In the genomic region with DNA sequence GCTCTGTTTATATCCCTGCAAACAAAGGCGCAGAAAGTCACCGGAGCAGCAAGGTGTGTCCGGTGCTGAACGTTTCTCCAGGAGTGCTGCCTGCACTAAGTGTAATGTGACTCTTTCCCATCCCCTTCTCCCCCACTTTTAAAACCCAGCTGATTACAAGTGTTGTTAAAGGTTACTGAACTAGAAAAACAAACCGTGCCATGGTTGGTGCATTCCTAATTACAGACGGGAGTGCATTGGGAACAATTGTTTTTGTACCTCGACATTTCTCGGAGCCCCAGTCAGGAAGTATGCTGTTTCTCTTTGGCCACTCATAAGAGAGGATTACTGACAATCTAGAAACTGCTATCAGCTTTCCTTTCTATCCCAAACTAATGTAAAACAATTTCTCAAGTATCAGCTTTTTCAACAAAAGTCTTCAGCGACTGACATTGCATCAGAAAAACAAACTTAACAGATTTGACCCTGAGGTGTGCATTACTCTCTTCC, we compare ENCODE assay signal across 16 cellular contexts.
DNase-seq lines count a peak whose midpoint lies in the region; ATAC-seq, FAIRE-seq and TF ChIP-seq lines count a peak whose summit lies in the region.
"Had no signal": no experiment of that assay in that cellular context is flagged by ENCODE, and none has a peak within 500 bp of the region (broad histone marks: within the 10 kb centered on the region; RNA-seq: fewer than 3 reads in every experiment).

No MANE protein-coding gene starts in this region.

- peaks cover 22% of the 10 kb centered on the region for H3K4me1 Mint-ChIP-seq in WTC11
- H3K4me1 Mint-ChIP-seq: activated CD4-positive, alpha-beta T cell treated with anti-CD3 and anti-CD28 coated beads for 36 hours had no signal

- H3K4me3 Mint-ChIP-seq in WTC11: no peak overlapping the region; the same call in 1 of the 2 replicates
- H3K4me3 Mint-ChIP-seq: activated CD4-positive, alpha-beta T cell treated with anti-CD3 and anti-CD28 coated beads for 36 hours; activated T-cell treated with anti-CD3 and anti-CD28 coated beads, Interleukin-2, amount 50 U/mL, for 72 hours; T-helper 1 cell treated with Interleukin-12 subunit alpha and Interleukin-12 subunit beta and Interleukin-4 antibody, amounts not matched to agents 30 μg/mL and 1 μg/mL, for 36 hours had no signal

- CTCF ChIA-PET in A549 (lab: Yijun Ruan, JAX) (no interaction called here), WTC11 (lab: Charles Lee) (no interaction called here)

- TF ChIP-seq POLR2A in A549 (IDR thresholded peaks at IDR 0.05; ENCODE audit: low read length) (no peak), right lobe of liver (IDR thresholded peaks at IDR 0.05) (no peak)

- no peak for TF ChIP-seq EP300 in A549 (IDR thresholded peaks at IDR 0.05)

- no peak for TF ChIP-seq RAD21 in A549 (conservative IDR thresholded peaks at IDR 0.05 in 1 of 2, IDR thresholded peaks at IDR 0.05 in 1 of 2)

- no peaks in the 10 kb centered on the region for H3K36me3 ChIP-seq in right lobe of liver
- H3K36me3 ChIP-seq: Peyer's patch had no signal

- H3K4me2 ChIP-seq in A549: peak overlapping the region; percentile 69

- H3K4me1 ChIP-seq in A549 (peaks cover 10% of the 10 kb centered on the region; the same call in 1 of the 3 replicates), right lobe of liver (peaks cover 0 to 15% (median 2%) of the 10 kb centered on the region in 4 donors)
- H3K4me1 ChIP-seq: Peyer's patch had no signal

- peak overlapping the region; percentile 75; the same call in 1 of the 2 replicates for H3K27ac Mint-ChIP-seq in WTC11
- H3K27ac Mint-ChIP-seq: activated CD4-positive, alpha-beta T cell treated with anti-CD3 and anti-CD28 coated beads for 36 hours; activated T-cell treated with anti-CD3 and anti-CD28 coated beads, Interleukin-2, amount 50 U/mL, for 72 hours; T-helper 1 cell treated with Interleukin-12 subunit alpha and Interleukin-12 subunit beta and Interleukin-4 antibody, amounts not matched to agents 30 μg/mL and 1 μg/mL, for 36 hours had no signal

- no peak for FAIRE-seq in A549 (lab: Jason Lieb, UNC)

- H3K27me3 Mint-ChIP-seq in WTC11 (ENCODE audit: low read depth): no peaks in the 10 kb centered on the region
- H3K27me3 Mint-ChIP-seq: activated CD4-positive, alpha-beta T cell treated with anti-CD3 and anti-CD28 coated beads for 36 hours had no signal

- POLR2A ChIA-PET in A549 (lab: Yijun Ruan, JAX) (no interaction called here), WTC11 (lab: Charles Lee) (interaction anchor here (0.6 kb wide), 1 partner anchor 171 kb away, joined by 11 read pairs; no protein-coding TSS in a partner anchor)

- H3K4me3 ChIP-seq in A549 (peak overlapping the region; percentile 21; the same call in 2 of the 3 replicates), right lobe of liver (peak overlapping the region; percentile 12 to 25 (median 18))
- H3K4me3 ChIP-seq: Peyer's patch had no signal

- H3K27ac ChIP-seq in A549: peak overlapping the region; percentile 11 to 28; a peak in 2 of 6 replicates
- no peak overlapping the region for H3K27ac ChIP-seq in right lobe of liver
- H3K27ac ChIP-seq: Peyer's patch had no signal

- no peaks in the 10 kb centered on the region for H3K27me3 ChIP-seq in right lobe of liver
- H3K27me3 ChIP-seq: Peyer's patch had no signal

- intact Hi-C loops in right lobe of liver (cut with DNase I): no loop called here

- DNase-seq in A549 (ENCODE audit: low read depth in 1 of 2, low spot score in 1 of 2) (no peak), NCI-H1105 treated with DMSO at 0.1 percent for 48 hours (lab: John Stamatoyannopoulos, UW) (peak; percentile 84), WTC11 (ENCODE audit: low spot score) (no peak), right lobe of liver (no peak)
- DNase-seq in activated CD4-positive, alpha-beta T cell treated with anti-CD3 and anti-CD28 coated beads for 1 hour: no peak
- no peak for DNase-seq in activated CD4-positive, alpha-beta T cell treated with anti-CD3 and anti-CD28 coated beads for 4 hours
- DNase-seq: activated CD4-positive, alpha-beta T cell treated with anti-CD3 and anti-CD28 coated beads for 36 hours; activated T-cell treated with anti-CD3 and anti-CD28 coated beads, Interleukin-2, amount 50 U/mL, for 72 hours; hypothalamus; NCI-H446 treated with DMSO at 0.1 percent for 48 hours; nucleus accumbens; Peyer's patch; stimulated activated CD4-positive, alpha-beta T cell treated with anti-CD3 and anti-CD28 coated beads, Interleukin-12 subunit alpha, Interleukin-12 subunit beta, amount 100 ng/mL, for 4 hours had no signal

- ATAC-seq in A549 (no peak), WTC11 (peak; percentile 41), right lobe of liver (peak; percentile 61 to 74 (median 72)), esophagus mucosa (no peak), GM21786 (IDR thresholded peaks at IDR 0.05; ENCODE audit: unreplicated experiment) (no peak)
- ATAC-seq: activated CD4-positive, alpha-beta T cell treated with anti-CD3 and anti-CD28 coated beads for 36 hours; activated T-cell treated with anti-CD3 and anti-CD28 coated beads, Interleukin-2, amount 50 U/mL, for 72 hours had no signal

- peaks cover 9% of the 10 kb centered on the region for H3K9me3 Mint-ChIP-seq in WTC11

- H3K9me3 ChIP-seq in A549 (no peaks in the 10 kb centered on the region), right lobe of liver (no peaks in the 10 kb centered on the region)
- H3K9me3 ChIP-seq: Peyer's patch had no signal

- peaks cover 7% of the 10 kb centered on the region; the same call in 1 of the 2 replicates for H3K36me3 Mint-ChIP-seq in WTC11

- WGBS in A549 (ENCODE audit: missing lambda C conversion rate): 23% methylated on average over 9 of the region's 9 CpGs
- WGBS in right lobe of liver (ENCODE audit: insufficient coverage, low coverage, low lambda C conversion rate, missing lambda C conversion rate): 9% methylated on average over 9 of the region's 9 CpGs

- TF ChIP-seq CTCF in A549 (IDR thresholded peaks at IDR 0.05) (no peak), WTC11 (IDR thresholded peaks at IDR 0.05) (no peak), right lobe of liver (IDR thresholded peaks at IDR 0.05) (no peak)

TF ChIP-seq in A549, 52 proteins besides CTCF, POLR2A, EP300 and RAD21 (continues in another document):
- TF ChIP-seq SMC3 (IDR thresholded peaks at IDR 0.05) (no peak), JUNB (IDR thresholded peaks at IDR 0.05) (no peak), HDAC2 (IDR thresholded peaks at IDR 0.05) (no peak), HOXB5 (CRISPR knock-in tag; IDR thresholded peaks at IDR 0.05) (no peak), CEBPB (IDR thresholded peaks at IDR 0.05) (no peak), ZC3H11A (IDR thresholded peaks at IDR 0.05) (no peak), RFX5 (IDR thresholded peaks at IDR 0.05) (no peak), POLR2AphosphoS2 (conservative IDR thresholded peaks at IDR 0.05; ENCODE audit: low read length) (no peak), HOXA7 (CRISPR knock-in tag; IDR thresholded peaks at IDR 0.05) (no peak), NR3C1 (IDR thresholded peaks at IDR 0.05) (no peak), TP53 (CRISPR knock-in tag; IDR thresholded peaks at IDR 0.05) (no peak), HEYL (CRISPR knock-in tag; IDR thresholded peaks at IDR 0.05) (no peak), ZFP36 (IDR thresholded peaks at IDR 0.05; ENCODE audit: borderline replicate concordance, partially characterized antibody) (no peak), ZSCAN20 (CRISPR knock-in tag; IDR thresholded peaks at IDR 0.05) (no peak), NPAS2 (CRISPR knock-in tag; IDR thresholded peaks at IDR 0.05; ENCODE audit: borderline replicate concordance) (no peak)
- TF ChIP-seq, protein P1, sequence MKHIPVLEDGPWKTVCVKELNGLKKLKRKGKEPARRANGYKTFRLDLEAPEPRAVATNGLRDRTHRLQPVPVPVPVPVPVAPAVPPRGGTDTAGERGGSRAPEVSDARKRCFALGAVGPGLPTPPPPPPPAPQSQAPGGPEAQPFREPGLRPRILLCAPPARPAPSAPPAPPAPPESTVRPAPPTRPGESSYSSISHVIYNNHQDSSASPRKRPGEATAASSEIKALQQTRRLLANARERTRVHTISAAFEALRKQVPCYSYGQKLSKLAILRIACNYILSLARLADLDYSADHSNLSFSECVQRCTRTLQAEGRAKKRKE (CRISPR knock-in tag; IDR thresholded peaks at IDR 0.05; ENCODE audit: low read depth): no peak

TF ChIP-seq in WTC11, 78 proteins besides CTCF, POLR2A, EP300 and RAD21:
- no peak for TF ChIP-seq ZNF121 (CRISPR knock-in tag; IDR thresholded peaks at IDR 0.05)
- no peak for TF ChIP-seq MYBL2 (CRISPR knock-in tag; IDR thresholded peaks at IDR 0.05)
- TF ChIP-seq TP53 (CRISPR knock-in tag; IDR thresholded peaks at IDR 0.05): no peak
- TF ChIP-seq, protein P2, sequence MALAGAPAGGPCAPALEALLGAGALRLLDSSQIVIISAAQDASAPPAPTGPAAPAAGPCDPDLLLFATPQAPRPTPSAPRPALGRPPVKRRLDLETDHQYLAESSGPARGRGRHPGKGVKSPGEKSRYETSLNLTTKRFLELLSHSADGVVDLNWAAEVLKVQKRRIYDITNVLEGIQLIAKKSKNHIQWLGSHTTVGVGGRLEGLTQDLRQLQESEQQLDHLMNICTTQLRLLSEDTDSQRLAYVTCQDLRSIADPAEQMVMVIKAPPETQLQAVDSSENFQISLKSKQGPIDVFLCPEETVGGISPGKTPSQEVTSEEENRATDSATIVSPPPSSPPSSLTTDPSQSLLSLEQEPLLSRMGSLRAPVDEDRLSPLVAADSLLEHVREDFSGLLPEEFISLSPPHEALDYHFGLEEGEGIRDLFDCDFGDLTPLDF (CRISPR knock-in tag; IDR thresholded peaks at IDR 0.05): no peak
- no peak for TF ChIP-seq CREB1 (CRISPR knock-in tag; IDR thresholded peaks at IDR 0.05)
- TF ChIP-seq NR3C1 (CRISPR knock-in tag; conservative IDR thresholded peaks at IDR 0.05; ENCODE audit: low read depth): no peak
- TF ChIP-seq SOX15 (CRISPR knock-in tag; IDR thresholded peaks at IDR 0.05): no peak
- no peak for TF ChIP-seq MXD4 (CRISPR knock-in tag; IDR thresholded peaks at IDR 0.05; ENCODE audit: borderline replicate concordance)
- TF ChIP-seq, protein P3, sequence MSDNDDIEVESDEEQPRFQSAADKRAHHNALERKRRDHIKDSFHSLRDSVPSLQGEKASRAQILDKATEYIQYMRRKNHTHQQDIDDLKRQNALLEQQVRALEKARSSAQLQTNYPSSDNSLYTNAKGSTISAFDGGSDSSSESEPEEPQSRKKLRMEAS (CRISPR knock-in tag; IDR thresholded peaks at IDR 0.05): no peak

Comparison
In these comparisons a context has a peak if more than half of its experiments do, and no peak if none do; other contexts are left out.
1. ATAC-seq: peak in WTC11 (single experiment) and right lobe of liver (4 of 4); none in A549 (0 of 2), esophagus mucosa (single experiment) and GM21786 (single experiment).
2. H3K27ac ChIP-seq: peak in A549 (2 of 2); none in right lobe of liver (0 of 3).